10 cellular contexts compared by ENCODE assay signal in genomic region chr17:44348234-44348987, GRCh38. TPM values are rescaled to one million over a fixed set of nuclear protein-coding genes. Genes with fewer than 3 reads are reported as not detected.
DNase-seq lines count a peak whose midpoint lies in the region; ATAC-seq and TF ChIP-seq lines count a peak whose summit lies in the region.
"Had no signal": no experiment of that assay in that cellular context is flagged by ENCODE, and none has a peak within 500 bp of the region (broad histone marks: within the 10 kb centered on the region; RNA-seq: fewer than 3 reads in every experiment).

No MANE protein-coding gene starts in this region.

- intact Hi-C loops in activated T-helper 2 cell treated with anti-CD3 and anti-CD28 coated beads, Interferon-gamma antibody, Interleukin-2, Interleukin-4, amounts not matched to agents 10 μg/mL and 5 μg/mL and 100 μg/mL, durations not matched to agents 14 hours and 24 hours and 36 hours (cut with micrococcal nuclease), result no loop called here

- no peak overlapping the region for H3K27ac ChIP-seq in brain microvascular endothelial cell

- H3K27me3 Mint-ChIP-seq in activated T-helper 2 cell treated with anti-CD3 and anti-CD28 coated beads, Interferon-gamma antibody, Interleukin-2, Interleukin-4, amounts not matched to agents 10 μg/mL and 5 μg/mL and 100 μg/mL, durations not matched to agents 14 hours and 24 hours and 36 hours (ENCODE audit: low read depth), result peaks cover 11% of the 10 kb centered on the region

- no peak overlapping the region for H3K27ac Mint-ChIP-seq in activated T-helper 2 cell treated with anti-CD3 and anti-CD28 coated beads, Interferon-gamma antibody, Interleukin-2, Interleukin-4, amounts not matched to agents 10 μg/mL and 5 μg/mL and 100 μg/mL, durations not matched to agents 14 hours and 24 hours and 36 hours

- peaks cover 7% of the 10 kb centered on the region for H3K36me3 Mint-ChIP-seq in activated T-helper 2 cell treated with anti-CD3 and anti-CD28 coated beads, Interferon-gamma antibody, Interleukin-2, Interleukin-4, amounts not matched to agents 10 μg/mL and 5 μg/mL and 100 μg/mL, durations not matched to agents 14 hours and 24 hours and 36 hours (ENCODE audit: low read depth)

- H3K4me3 ChIP-seq in brain microvascular endothelial cell (ENCODE audit: low read depth, low read length), result no peak overlapping the region
- H3K4me3 ChIP-seq: lung, tibial nerve had no signal

- in situ Hi-C loops in brain microvascular endothelial cell (cut with HindIII; ENCODE audit: low pct_ligation_motif_present, low sequenced_read_pairs), result no loop called here

- peaks cover 12% of the 10 kb centered on the region for H3K4me1 Mint-ChIP-seq in activated T-helper 2 cell treated with anti-CD3 and anti-CD28 coated beads, Interferon-gamma antibody, Interleukin-2, Interleukin-4, amounts not matched to agents 10 μg/mL and 5 μg/mL and 100 μg/mL, durations not matched to agents 14 hours and 24 hours and 36 hours (ENCODE audit: low read depth)

- peak in 9 of 14 donors; percentile 24 to 68 (median 39) for DNase-seq in C1 segment of cervical spinal cord (lab: John Stamatoyannopoulos, UW)
- peak; percentile 56 for DNase-seq in brain microvascular endothelial cell
- peak; percentile 29 for DNase-seq in smooth muscle cell of the brain vasculature (ENCODE audit: low read depth, low spot score)
- no peak for DNase-seq in activated T-helper 2 cell treated with anti-CD3 and anti-CD28 coated beads, Interferon-gamma antibody, Interleukin-2, Interleukin-4, amounts not matched to agents 10 μg/mL and 5 μg/mL and 100 μg/mL, durations not matched to agents 14 hours and 24 hours and 36 hours (ENCODE audit: low spot score)
- DNase-seq in NCI-H82 treated with DMSO at 0.1 percent for 48 hours (lab: John Stamatoyannopoulos, UW; ENCODE audit: unreplicated experiment), result no peak
- no peak for DNase-seq in SK-N-DZ (ENCODE audit: low spot score)

- ATAC-seq in GM19438 (IDR thresholded peaks at IDR 0.05; ENCODE audit: low read depth, unreplicated experiment) (peak; percentile 42), HG03575 (IDR thresholded peaks at IDR 0.05; ENCODE audit: extremely low read depth, insufficient number of reproducible peaks, low FRiP score, unreplicated experiment) (peak; percentile 30)

- H3K9me3 Mint-ChIP-seq in activated T-helper 2 cell treated with anti-CD3 and anti-CD28 coated beads, Interferon-gamma antibody, Interleukin-2, Interleukin-4, amounts not matched to agents 10 μg/mL and 5 μg/mL and 100 μg/mL, durations not matched to agents 14 hours and 24 hours and 36 hours, result no peaks in the 10 kb centered on the region

- no peak for TF ChIP-seq CTCF in brain microvascular endothelial cell (IDR thresholded peaks at IDR 0.05; ENCODE audit: low read depth, low read length, missing control alignments)

- H3K27me3 ChIP-seq in brain microvascular endothelial cell (replicated peaks), result no peaks in the 10 kb centered on the region
- H3K27me3 ChIP-seq: tibial nerve had no signal

- peaks cover 29% of the 10 kb centered on the region for H3K36me3 ChIP-seq in brain microvascular endothelial cell (replicated peaks)

- no peak overlapping the region for H3K4me3 Mint-ChIP-seq in activated T-helper 2 cell treated with anti-CD3 and anti-CD28 coated beads, Interferon-gamma antibody, Interleukin-2, Interleukin-4, amounts not matched to agents 10 μg/mL and 5 μg/mL and 100 μg/mL, durations not matched to agents 14 hours and 24 hours and 36 hours (ENCODE audit: low read depth)

RNA-seq across cellular contexts. Expression of gene GRN, which starts 3.3 kb away (rescaled TPM):
- total RNA-seq in activated T-helper 2 cell treated with anti-CD3 and anti-CD28 coated beads, Interferon-gamma antibody, Interleukin-2, Interleukin-4, amounts not matched to agents 10 μg/mL and 5 μg/mL and 100 μg/mL, durations not matched to agents 14 hours and 24 hours and 36 hours, result 37.8 and 41.4 TPM in 2 replicates
- polyA plus RNA-seq in SK-N-DZ (2014; cell fraction: cytosol; rRNA removed), result 85.7 and 87.8 TPM in 2 replicates
- 83.0 and 119 TPM in 2 replicates for polyA plus RNA-seq in SK-N-DZ (2014; cell fraction: nucleus; rRNA removed)

RNA-seq across cellular contexts. Expression of gene FAM171A2, which starts 15.2 kb away (rescaled TPM):
- 0.32 and 1.0 TPM in 2 replicates for total RNA-seq in activated T-helper 2 cell treated with anti-CD3 and anti-CD28 coated beads, Interferon-gamma antibody, Interleukin-2, Interleukin-4, amounts not matched to agents 10 μg/mL and 5 μg/mL and 100 μg/mL, durations not matched to agents 14 hours and 24 hours and 36 hours
- 56.5 and 58.8 TPM in 2 replicates for polyA plus RNA-seq in SK-N-DZ (2014; cell fraction: cytosol; rRNA removed)
- 32.7 and 44.7 TPM in 2 replicates for polyA plus RNA-seq in SK-N-DZ (2014; cell fraction: nucleus; rRNA removed)

RNA-seq across cellular contexts. Expression of gene SLC25A39, which starts 23.8 kb away (rescaled TPM):
- total RNA-seq in activated T-helper 2 cell treated with anti-CD3 and anti-CD28 coated beads, Interferon-gamma antibody, Interleukin-2, Interleukin-4, amounts not matched to agents 10 μg/mL and 5 μg/mL and 100 μg/mL, durations not matched to agents 14 hours and 24 hours and 36 hours, result 132 and 141 TPM in 2 replicates
- polyA plus RNA-seq in SK-N-DZ (2014; cell fraction: cytosol; rRNA removed), result 174 and 211 TPM in 2 replicates
- polyA plus RNA-seq in SK-N-DZ (2014; cell fraction: nucleus; rRNA removed), result 298 and 413 TPM in 2 replicates

RNA-seq across cellular contexts. Expression of gene RUNDC3A, which starts 40.0 kb away (rescaled TPM):
- 0.16 and 0.18 TPM in 2 replicates for total RNA-seq in activated T-helper 2 cell treated with anti-CD3 and anti-CD28 coated beads, Interferon-gamma antibody, Interleukin-2, Interleukin-4, amounts not matched to agents 10 μg/mL and 5 μg/mL and 100 μg/mL, durations not matched to agents 14 hours and 24 hours and 36 hours
- 69.8 TPM in 2 replicates for polyA plus RNA-seq in SK-N-DZ (2014; cell fraction: cytosol; rRNA removed)
- 158 and 175 TPM in 2 replicates for polyA plus RNA-seq in SK-N-DZ (2014; cell fraction: nucleus; rRNA removed)
- total RNA-seq: tibial nerve had no signal

RNA-seq across cellular contexts. Expression of gene ITGA2B, which starts 41.0 kb away (rescaled TPM):
- 1.5 and 2.7 TPM in 2 replicates for total RNA-seq in activated T-helper 2 cell treated with anti-CD3 and anti-CD28 coated beads, Interferon-gamma antibody, Interleukin-2, Interleukin-4, amounts not matched to agents 10 μg/mL and 5 μg/mL and 100 μg/mL, durations not matched to agents 14 hours and 24 hours and 36 hours
- 4.4 and 7.4 TPM in 2 replicates for polyA plus RNA-seq in SK-N-DZ (2014; cell fraction: cytosol; rRNA removed)
- 8.1 and 19.5 TPM in 2 replicates for polyA plus RNA-seq in SK-N-DZ (2014; cell fraction: nucleus; rRNA removed)

Comparison
In these comparisons a context has a peak if more than half of its experiments do, and no peak if none do; other contexts are left out.
1. DNase-seq: peak in C1 segment of cervical spinal cord (9 of 14), brain microvascular endothelial cell (single experiment) and smooth muscle cell of the brain vasculature (single experiment); none in activated T-helper 2 cell treated with anti-CD3 and anti-CD28 coated beads, Interferon-gamma antibody, Interleukin-2, Interleukin-4, amounts not matched to agents 10 μg/mL and 5 μg/mL and 100 μg/mL, durations not matched to agents 14 hours and 24 hours and 36 hours (single experiment), NCI-H82 treated with DMSO at 0.1 percent for 48 hours (single experiment) and SK-N-DZ (single experiment).